Comparison of ENCODE assay signal across 9 cellular contexts in genomic region chr17:32486091-32486700, GRCh38. TPM values are rescaled to one million over a fixed set of nuclear protein-coding genes. Genes with fewer than 3 reads are reported as not detected.
A peak's percentile ranks its signal among the peaks of the same experiment; 100 is the strongest.
DNase-seq lines count a peak whose midpoint lies in the region; ATAC-seq, FAIRE-seq and TF ChIP-seq lines count a peak whose summit lies in the region.
"Had no signal": no experiment of that assay in that cellular context is flagged by ENCODE, and none has a peak within 500 bp of the region (broad histone marks: within the 10 kb centered on the region; RNA-seq: fewer than 3 reads in every experiment).

No MANE protein-coding gene starts in this region.

- TF ChIP-seq CTCF in D721Med (IDR thresholded peaks at IDR 0.05; ENCODE audit: insufficient read depth, missing control alignments) (no peak), osteoblast (IDR thresholded peaks at IDR 0.05; ENCODE audit: extremely low read depth, low read depth, low read length) (no peak), transverse colon (IDR thresholded peaks at IDR 0.05) (no peak)

- TF ChIP-seq EP300 in transverse colon (IDR thresholded peaks at IDR 0.05; ENCODE audit: low read depth) = no peak

- peak overlapping the region; percentile 81 for H3K4me2 ChIP-seq in osteoblast (ENCODE audit: insufficient read depth, low read length)

- 18% methylated on average over 42 of the region's 73 CpGs; no CpG with 5 or more reads in 1 of the 2 donors for WGBS in transverse colon (ENCODE audit: low coverage in 1 of 2), 2 donors

- TF ChIP-seq POLR2A in transverse colon (IDR thresholded peaks at IDR 0.05) = no peak

- intact Hi-C loops in head of caudate nucleus (cut with DNase I) (loop anchor here (2.0 to 10.0 kb wide), 3 partner anchors 141 to 391 kb away; partner anchors contain the start of gene MYO1D), transverse colon (cut with DNase I; ENCODE audit: low total_unique reads) (loop anchor here (10.0 kb wide), 1 partner anchor 269 kb away; no protein-coding TSS in a partner anchor)

- in situ Hi-C loops in transverse colon (cut with MboI; ENCODE audit: low pct_ligation_motif_present in 1 of 4, low pct_unique_long_range_greater_than_20kb in 1 of 4, low sequenced_read_pairs in 3 of 4) = loop anchor here in 2 of 4 donors (25.0 kb wide), 2 partner anchors 276 to 426 kb away; no protein-coding TSS in a partner anchor

- H3K27ac ChIP-seq in osteoblast (ENCODE audit: low read depth, low read length) (peak overlapping the region; percentile 42), transverse colon (peak overlapping the region; percentile 50 to 67 (median 64))

- DNase-seq in D721Med (ENCODE audit: insufficient read length, low spot score) = peak; percentile 65
- peak; percentile 31 to 41 for DNase-seq in Kasumi-1 (lab: John Stamatoyannopoulos, UW)
- DNase-seq in SHP77 treated with DMSO at 0.1 percent for 48 hours (lab: John Stamatoyannopoulos, UW) = peak; percentile 45
- peak; percentile 78 for DNase-seq in activated naive CD4-positive, alpha-beta T cell treated with anti-CD3 and anti-CD28 coated beads, Interleukin-2, amount 50 U/mL, for 16 hours
- peak; percentile 53 to 95 (median 89) for DNase-seq in head of caudate nucleus
- peak; percentile 98 for DNase-seq in osteoblast (ENCODE audit: insufficient read length, low spot score, missing footprints)
- DNase-seq in transverse colon = peak; percentile 73

- ATAC-seq in GM21529 (IDR thresholded peaks at IDR 0.05; ENCODE audit: unreplicated experiment) = peak; percentile 45

- no peaks in the 10 kb centered on the region for H3K79me2 ChIP-seq in osteoblast (ENCODE audit: insufficient read depth, low read length)

- peak overlapping the region; percentile 76 for H3K4me3 ChIP-seq in osteoblast (ENCODE audit: insufficient read depth, low read length)
- peak overlapping the region in 3 of 4 donors; percentile 58 to 59 (median 58) for H3K4me3 ChIP-seq in transverse colon

- peak overlapping the region; percentile 83 for H2AFZ ChIP-seq in osteoblast (ENCODE audit: low read length)

- no peaks in the 10 kb centered on the region for H3K27me3 ChIP-seq in osteoblast (ENCODE audit: insufficient read depth, low read length)
- H3K27me3 ChIP-seq in transverse colon = no peaks in the 10 kb centered on the region

- H3K4me1 ChIP-seq in osteoblast (ENCODE audit: insufficient read depth, low read length) (peaks cover 16% of the 10 kb centered on the region), transverse colon (peaks cover 0 to 24% (median 11%) of the 10 kb centered on the region in 4 donors)

- FAIRE-seq in D721Med (lab: Jason Lieb, UNC) = no peak
- FAIRE-seq: endometrium had no signal

- H4K20me1 ChIP-seq in osteoblast (ENCODE audit: insufficient read depth, low read length) = peaks cover 10% of the 10 kb centered on the region

- H3K36me3 ChIP-seq in osteoblast (ENCODE audit: insufficient read depth, low read length) (peaks cover 17% of the 10 kb centered on the region), transverse colon (peaks cover 0 to 7% (median 1%) of the 10 kb centered on the region in 4 donors)

- no peaks in the 10 kb centered on the region for H3K9me3 ChIP-seq in osteoblast (ENCODE audit: low read depth, low read length)
- H3K9me3 ChIP-seq in transverse colon = no peaks in the 10 kb centered on the region

RNA-seq across cellular contexts. Expression of gene CDK5R1, which starts 0.6 kb away (rescaled TPM):
- total RNA-seq in osteoblast (0.59 and 0.72 TPM in 2 replicates), transverse colon (10 to 100 TPM in 1 of 4 donors, 1 to 10 TPM in 3; 1.3 to 41.2 (median 2.4) TPM)

RNA-seq across cellular contexts. Expression of gene PSMD11, which starts 41.9 kb away (rescaled TPM):
- total RNA-seq in osteoblast (61.2 and 84.9 TPM in 2 replicates), transverse colon (100 to 1,000 TPM in 1 of 4 donors, 10 to 100 TPM in 3; 20.9 to 238 (median 62.3) TPM)

Comparison
In these comparisons a context has a peak if more than half of its experiments do, and no peak if none do; other contexts are left out.
1. Peak in every context shown above with its lines: DNase-seq, ATAC-seq, H3K4me3 ChIP-seq and H3K27ac ChIP-seq.
2. DNase-seq: peak in every context shown above with its lines; median percentile 98 in osteoblast; 89 in head of caudate nucleus; 78 in activated naive CD4-positive, alpha-beta T cell treated with anti-CD3 and anti-CD28 coated beads, Interleukin-2, amount 50 U/mL, for 16 hours; 73 in transverse colon; 65 in D721Med; 45 in SHP77 treated with DMSO at 0.1 percent for 48 hours; 36 in Kasumi-1.